ENCODE assay signal across 1 cellular context in the genomic region with DNA sequence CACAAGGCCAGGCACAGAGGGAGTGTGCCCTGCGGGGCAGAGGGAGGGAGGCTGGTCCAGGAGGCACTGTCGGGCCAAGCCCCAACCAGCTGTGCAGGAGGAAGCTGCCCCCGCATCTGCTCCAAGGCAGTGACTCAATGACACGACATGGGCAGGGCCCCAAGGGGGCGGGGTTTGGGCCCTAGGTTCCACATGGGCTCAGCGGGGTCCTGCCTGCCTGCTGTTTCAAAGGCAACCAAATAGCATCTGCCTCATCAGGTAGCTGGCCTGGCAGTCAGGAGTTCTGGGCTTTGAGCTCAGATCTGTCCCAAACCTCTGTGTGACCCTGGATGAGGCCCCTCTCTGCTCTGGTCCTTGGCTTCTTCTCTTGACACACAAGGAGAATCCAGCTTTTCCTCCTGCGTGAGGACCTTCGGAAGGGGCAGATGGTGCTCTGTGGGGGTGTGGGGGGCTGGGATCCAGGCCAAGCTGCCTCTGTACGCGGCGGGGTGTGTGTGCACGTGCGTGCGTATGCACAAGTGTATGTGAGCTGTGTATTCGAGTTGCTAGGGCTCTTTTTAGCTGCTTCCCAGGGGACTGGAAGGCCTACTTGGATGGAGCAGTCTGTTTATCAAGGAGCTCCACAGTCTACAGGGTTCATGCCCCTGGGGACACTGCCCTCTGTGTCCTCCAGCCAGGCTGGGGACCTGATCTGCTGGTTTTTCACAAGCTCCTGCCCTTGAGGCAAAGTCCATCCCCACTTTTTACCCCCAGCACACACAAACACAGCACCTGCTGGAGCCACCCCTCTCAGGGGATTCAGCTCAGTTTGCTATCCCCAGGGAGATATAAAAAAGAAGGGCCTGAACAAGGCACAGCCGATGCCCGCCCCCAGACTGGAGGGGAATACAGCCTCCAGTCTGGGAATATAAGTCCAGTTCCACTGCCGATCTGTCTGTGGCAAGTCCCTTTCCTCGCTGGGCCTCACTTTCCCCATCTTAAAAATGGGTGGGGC.
TF ChIP-seq lines count a peak whose summit lies in the region.

No MANE protein-coding gene starts in this region.

TF ChIP-seq in HepG2, 621 proteins besides CTCF, POLR2A, EP300 and RAD21 (continued from another document and continues in another):
- TF ChIP-seq LCORL (IDR thresholded peaks at IDR 0.05) (no peak), LCORL (CRISPR knock-in tag; IDR thresholded peaks at IDR 0.05) (peak; percentile 56; the same call in 1 of the 2 replicates), HES4 (CRISPR knock-in tag; IDR thresholded peaks at IDR 0.05; ENCODE audit: borderline replicate concordance) (no peak), GATAD1 (CRISPR knock-in tag; IDR thresholded peaks at IDR 0.05) (0 out of 2 replicates have a peak, but pooled peaks have one; percentile 11), FLYWCH1 (CRISPR knock-in tag; IDR thresholded peaks at IDR 0.05) (no peak), NFIB (CRISPR knock-in tag; IDR thresholded peaks at IDR 0.05; ENCODE audit: borderline replicate concordance) (no peak), BHLHE40 (IDR thresholded peaks at IDR 0.05; ENCODE audit: low read length) (0 out of 2 replicates have a peak, but pooled peaks have one; percentile 50), ZBTB4 (CRISPR knock-in tag; IDR thresholded peaks at IDR 0.05; ENCODE audit: borderline replicate concordance) (no peak), ZNF549 (CRISPR knock-in tag; IDR thresholded peaks at IDR 0.05) (no peak), HNRNPK (IDR thresholded peaks at IDR 0.05; ENCODE audit: low read depth, low read length, poor library complexity, severe bottlenecking) (no peak), BRCA1 (CRISPR knock-in tag; IDR thresholded peaks at IDR 0.05) (no peak), ZIK1 (CRISPR knock-in tag; IDR thresholded peaks at IDR 0.05; ENCODE audit: borderline replicate concordance, low read depth) (no peak), ZNF143 (CRISPR knock-in tag; IDR thresholded peaks at IDR 0.05) (no peak), PHF8 (CRISPR knock-in tag; IDR thresholded peaks at IDR 0.05) (no peak), MXD1 (CRISPR knock-in tag; IDR thresholded peaks at IDR 0.05) (no peak), MTF1 (CRISPR knock-in tag; IDR thresholded peaks at IDR 0.05) (no peak), ATM (IDR thresholded peaks at IDR 0.05; ENCODE audit: borderline replicate concordance) (no peak), DNMT3B (CRISPR knock-in tag; conservative IDR thresholded peaks at IDR 0.05) (no peak), SMYD3 (CRISPR knock-in tag; IDR thresholded peaks at IDR 0.05) (no peak), TRIM24 (CRISPR knock-in tag; IDR thresholded peaks at IDR 0.05) (no peak), ZNF891 (CRISPR knock-in tag; IDR thresholded peaks at IDR 0.05) (no peak), RFXANK (CRISPR knock-in tag; IDR thresholded peaks at IDR 0.05) (no peak), KLF12 (CRISPR knock-in tag; IDR thresholded peaks at IDR 0.05; ENCODE audit: borderline replicate concordance) (no peak), FOXA1 (IDR thresholded peaks at IDR 0.05) (no peak), FOXA1 (CRISPR knock-in tag; IDR thresholded peaks at IDR 0.05) (no peak), ZFY (CRISPR knock-in tag; IDR thresholded peaks at IDR 0.05) (no peak), GABPB1 (CRISPR knock-in tag; IDR thresholded peaks at IDR 0.05) (peak; percentile 18; the same call in 1 of the 2 replicates), ZFP37 (CRISPR knock-in tag; IDR thresholded peaks at IDR 0.05; ENCODE audit: borderline replicate concordance) (no peak), ZNF687 (CRISPR knock-in tag; IDR thresholded peaks at IDR 0.05) (peak; percentile 77), SKI (IDR thresholded peaks at IDR 0.05; ENCODE audit: partially characterized antibody) (peak; percentile 52), HNRNPL (IDR thresholded peaks at IDR 0.05; ENCODE audit: low read depth, low read length) (0 out of 2 replicates have a peak, but pooled peaks have one; percentile 8), KLF6 (CRISPR knock-in tag; IDR thresholded peaks at IDR 0.05) (no peak), RXRA (CRISPR knock-in tag; IDR thresholded peaks at IDR 0.05) (peak; percentile 94), ZFX (CRISPR knock-in tag; IDR thresholded peaks at IDR 0.05; ENCODE audit: low read depth) (peak; percentile 63), ZNF883 (CRISPR knock-in tag; IDR thresholded peaks at IDR 0.05; ENCODE audit: not compliant biosample characterization) (no peak), SIN3A (IDR thresholded peaks at IDR 0.05; ENCODE audit: borderline replicate concordance, low read depth, low read length) (no peak), RELA (CRISPR knock-in tag; IDR thresholded peaks at IDR 0.05) (no peak), GZF1 (CRISPR knock-in tag; IDR thresholded peaks at IDR 0.05) (no peak), ZNF317 (CRISPR knock-in tag; IDR thresholded peaks at IDR 0.05) (no peak), THRA (CRISPR knock-in tag; IDR thresholded peaks at IDR 0.05; ENCODE audit: borderline replicate concordance) (peak; percentile 24; the same call in 1 of the 2 replicates), SP2 (CRISPR knock-in tag; IDR thresholded peaks at IDR 0.05) (no peak), ZNF333 (CRISPR knock-in tag; IDR thresholded peaks at IDR 0.05; ENCODE audit: borderline replicate concordance) (no peak)
- TF ChIP-seq, protein P1, sequence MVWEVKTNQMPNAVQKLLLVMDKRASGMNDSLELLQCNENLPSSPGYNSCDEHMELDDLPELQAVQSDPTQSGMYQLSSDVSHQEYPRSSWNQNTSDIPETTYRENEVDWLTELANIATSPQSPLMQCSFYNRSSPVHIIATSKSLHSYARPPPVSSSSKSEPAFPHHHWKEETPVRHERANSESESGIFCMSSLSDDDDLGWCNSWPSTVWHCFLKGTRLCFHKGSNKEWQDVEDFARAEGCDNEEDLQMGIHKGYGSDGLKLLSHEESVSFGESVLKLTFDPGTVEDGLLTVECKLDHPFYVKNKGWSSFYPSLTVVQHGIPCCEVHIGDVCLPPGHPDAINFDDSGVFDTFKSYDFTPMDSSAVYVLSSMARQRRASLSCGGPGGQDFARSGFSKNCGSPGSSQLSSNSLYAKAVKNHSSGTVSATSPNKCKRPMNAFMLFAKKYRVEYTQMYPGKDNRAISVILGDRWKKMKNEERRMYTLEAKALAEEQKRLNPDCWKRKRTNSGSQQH (CRISPR knock-in tag; IDR thresholded peaks at IDR 0.05; ENCODE audit: low read depth), result no peak
- TF ChIP-seq, protein P2, sequence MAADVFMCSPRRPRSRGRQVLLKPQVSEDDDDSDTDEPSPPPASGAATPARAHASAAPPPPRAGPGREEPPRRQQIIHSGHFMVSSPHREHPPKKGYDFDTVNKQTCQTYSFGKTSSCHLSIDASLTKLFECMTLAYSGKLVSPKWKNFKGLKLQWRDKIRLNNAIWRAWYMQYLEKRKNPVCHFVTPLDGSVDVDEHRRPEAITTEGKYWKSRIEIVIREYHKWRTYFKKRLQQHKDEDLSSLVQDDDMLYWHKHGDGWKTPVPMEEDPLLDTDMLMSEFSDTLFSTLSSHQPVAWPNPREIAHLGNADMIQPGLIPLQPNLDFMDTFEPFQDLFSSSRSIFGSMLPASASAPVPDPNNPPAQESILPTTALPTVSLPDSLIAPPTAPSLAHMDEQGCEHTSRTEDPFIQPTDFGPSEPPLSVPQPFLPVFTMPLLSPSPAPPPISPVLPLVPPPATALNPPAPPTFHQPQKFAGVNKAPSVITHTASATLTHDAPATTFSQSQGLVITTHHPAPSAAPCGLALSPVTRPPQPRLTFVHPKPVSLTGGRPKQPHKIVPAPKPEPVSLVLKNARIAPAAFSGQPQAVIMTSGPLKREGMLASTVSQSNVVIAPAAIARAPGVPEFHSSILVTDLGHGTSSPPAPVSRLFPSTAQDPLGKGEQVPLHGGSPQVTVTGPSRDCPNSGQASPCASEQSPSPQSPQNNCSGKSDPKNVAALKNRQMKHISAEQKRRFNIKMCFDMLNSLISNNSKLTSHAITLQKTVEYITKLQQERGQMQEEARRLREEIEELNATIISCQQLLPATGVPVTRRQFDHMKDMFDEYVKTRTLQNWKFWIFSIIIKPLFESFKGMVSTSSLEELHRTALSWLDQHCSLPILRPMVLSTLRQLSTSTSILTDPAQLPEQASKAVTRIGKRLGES (CRISPR knock-in tag; IDR thresholded peaks at IDR 0.05; ENCODE audit: borderline replicate concordance), result no peak
- TF ChIP-seq, protein P3, sequence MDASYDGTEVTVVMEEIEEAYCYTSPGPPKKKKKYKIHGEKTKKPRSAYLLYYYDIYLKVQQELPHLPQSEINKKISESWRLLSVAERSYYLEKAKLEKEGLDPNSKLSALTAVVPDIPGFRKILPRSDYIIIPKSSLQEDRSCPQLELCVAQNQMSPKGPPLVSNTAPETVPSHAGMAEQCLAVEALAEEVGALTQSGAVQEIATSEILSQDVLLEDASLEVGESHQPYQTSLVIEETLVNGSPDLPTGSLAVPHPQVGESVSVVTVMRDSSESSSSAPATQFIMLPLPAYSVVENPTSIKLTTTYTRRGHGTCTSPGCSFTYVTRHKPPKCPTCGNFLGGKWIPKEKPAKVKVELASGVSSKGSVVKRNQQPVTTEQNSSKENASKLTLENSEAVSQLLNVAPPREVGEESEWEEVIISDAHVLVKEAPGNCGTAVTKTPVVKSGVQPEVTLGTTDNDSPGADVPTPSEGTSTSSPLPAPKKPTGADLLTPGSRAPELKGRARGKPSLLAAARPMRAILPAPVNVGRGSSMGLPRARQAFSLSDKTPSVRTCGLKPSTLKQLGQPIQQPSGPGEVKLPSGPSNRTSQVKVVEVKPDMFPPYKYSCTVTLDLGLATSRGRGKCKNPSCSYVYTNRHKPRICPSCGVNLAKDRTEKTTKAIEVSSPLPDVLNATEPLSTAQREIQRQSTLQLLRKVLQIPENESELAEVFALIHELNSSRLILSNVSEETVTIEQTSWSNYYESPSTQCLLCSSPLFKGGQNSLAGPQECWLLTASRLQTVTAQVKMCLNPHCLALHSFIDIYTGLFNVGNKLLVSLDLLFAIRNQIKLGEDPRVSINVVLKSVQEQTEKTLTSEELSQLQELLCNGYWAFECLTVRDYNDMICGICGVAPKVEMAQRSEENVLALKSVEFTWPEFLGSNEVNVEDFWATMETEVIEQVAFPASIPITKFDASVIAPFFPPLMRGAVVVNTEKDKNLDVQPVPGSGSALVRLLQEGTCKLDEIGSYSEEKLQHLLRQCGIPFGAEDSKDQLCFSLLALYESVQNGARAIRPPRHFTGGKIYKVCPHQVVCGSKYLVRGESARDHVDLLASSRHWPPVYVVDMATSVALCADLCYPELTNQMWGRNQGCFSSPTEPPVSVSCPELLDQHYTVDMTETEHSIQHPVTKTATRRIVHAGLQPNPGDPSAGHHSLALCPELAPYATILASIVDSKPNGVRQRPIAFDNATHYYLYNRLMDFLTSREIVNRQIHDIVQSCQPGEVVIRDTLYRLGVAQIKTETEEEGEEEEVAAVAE (CRISPR knock-in tag; IDR thresholded peaks at IDR 0.05; ENCODE audit: borderline replicate concordance), result no peak
